In the genomic region with DNA sequence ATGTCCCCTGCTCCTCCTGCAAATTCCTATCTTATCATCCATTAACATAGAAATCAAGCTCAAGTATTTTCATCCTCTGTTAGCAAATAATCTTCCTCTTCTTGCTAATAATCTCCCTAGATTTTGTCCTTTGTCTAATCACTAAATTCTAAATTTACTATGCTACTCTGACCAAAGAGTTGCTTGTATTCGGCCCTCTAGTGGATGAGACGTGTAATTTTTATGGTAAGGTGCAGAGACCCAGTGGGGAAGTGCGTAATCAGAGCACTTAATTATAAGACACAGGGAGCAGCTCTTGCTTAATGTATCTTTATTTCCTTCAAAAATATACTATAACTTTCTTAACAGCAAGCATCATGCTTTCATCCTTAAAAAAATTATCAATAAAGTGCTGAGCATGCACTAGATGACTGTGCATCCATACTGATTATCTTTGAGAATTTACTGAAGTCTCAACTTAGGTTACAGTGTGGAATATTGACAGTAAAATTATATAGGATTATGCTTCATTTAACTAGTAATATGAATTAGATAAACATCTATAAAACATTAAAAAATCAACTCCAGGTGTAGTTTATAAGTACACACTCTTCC, we compare ENCODE assay signal across 7 cellular contexts.
DNase-seq lines count a peak whose midpoint lies in the region; ATAC-seq and TF ChIP-seq lines count a peak whose summit lies in the region.

No MANE protein-coding gene starts in this region.

- no peak overlapping the region for H3K27ac Mint-ChIP-seq in memory B cell

- H3K9ac ChIP-seq in OCI-LY1 (ENCODE audit: low read length): no peak overlapping the region

- H3K4me3 Mint-ChIP-seq in memory B cell: no peak overlapping the region

- no peaks in the 10 kb centered on the region for H3F3A ChIP-seq in OCI-LY1 (ENCODE audit: insufficient read depth, low read length)

- intact Hi-C loops in posterior vena cava (cut with DNase I): no loop called here

- peaks cover 6% of the 10 kb centered on the region for H3K4me1 Mint-ChIP-seq in memory B cell

- ATAC-seq in GM19328 (IDR thresholded peaks at IDR 0.05; ENCODE audit: unreplicated experiment): peak; percentile 88
- peak; percentile 89 for ATAC-seq in HG03196 (IDR thresholded peaks at IDR 0.05; ENCODE audit: unreplicated experiment)
- peak; percentile 78 for ATAC-seq in memory B cell (ENCODE audit: low read depth)

- H3K27me3 Mint-ChIP-seq in memory B cell: no peaks in the 10 kb centered on the region

- H3K36me3 Mint-ChIP-seq in memory B cell: no peaks in the 10 kb centered on the region

- H2AFZ ChIP-seq in OCI-LY1 (ENCODE audit: low read length): no peak overlapping the region

- H3K27me3 ChIP-seq in OCI-LY1 (ENCODE audit: insufficient read depth, low read length): no peaks in the 10 kb centered on the region

- no peaks in the 10 kb centered on the region for H3K9me3 ChIP-seq in OCI-LY1 (ENCODE audit: low read length)

- H3K9me2 ChIP-seq in OCI-LY1 (ENCODE audit: low read depth, low read length): no peaks in the 10 kb centered on the region

- no peaks in the 10 kb centered on the region for H3K9me3 Mint-ChIP-seq in memory B cell

- peak; percentile 74 for TF ChIP-seq CTCF in OCI-LY1 (IDR thresholded peaks at IDR 0.05; ENCODE audit: low read length)

- no peaks in the 10 kb centered on the region for H3K36me3 ChIP-seq in OCI-LY1 (ENCODE audit: insufficient read depth, low read length)

- no peak overlapping the region for H3K4me3 ChIP-seq in OCI-LY1 (ENCODE audit: low read depth, low read length, poor library complexity, severe bottlenecking)

- no peaks in the 10 kb centered on the region for H4K20me1 ChIP-seq in OCI-LY1 (ENCODE audit: insufficient read depth, low read length)

- DNase-seq in EL: peak; percentile 32
- DNase-seq in dermis blood vessel endothelial cell: peak; percentile 61
- peak in 1 of 2 donors; percentile 23 for DNase-seq in memory B cell (ENCODE audit: low spot score in 2 of 2)
- no peak for DNase-seq in posterior vena cava (ENCODE audit: low spot score)

- peaks cover 11% of the 10 kb centered on the region for H3K4me1 ChIP-seq in OCI-LY1 (ENCODE audit: insufficient read depth, low read length, severe bottlenecking)

- no peak overlapping the region for H3K27ac ChIP-seq in OCI-LY1 (ENCODE audit: low read depth, low read length, poor library complexity, severe bottlenecking)

- H3K4me2 ChIP-seq in OCI-LY1 (ENCODE audit: low read length): no peak overlapping the region

- H3K79me2 ChIP-seq in OCI-LY1 (ENCODE audit: insufficient read depth, low read length): no peaks in the 10 kb centered on the region
